In genomic region chr12:6821271-6821673, GRCh38 we compare ENCODE assay signal across 1 cellular context.
TF ChIP-seq lines count a peak whose summit lies in the region.

No MANE protein-coding gene starts in this region.

TF ChIP-seq in endothelial cell of umbilical vein, 7 proteins besides CTCF, POLR2A, EP300 and RAD21:
- no peak for TF ChIP-seq POLR2AphosphoS5 (IDR thresholded peaks at IDR 0.05; ENCODE audit: insufficient read depth, low read depth, low read length)
- no peak for TF ChIP-seq GATA2 (IDR thresholded peaks at IDR 0.05; ENCODE audit: insufficient read depth, insufficient read length, low read depth, low read length)
- no peak for TF ChIP-seq MAX (IDR thresholded peaks at IDR 0.05; ENCODE audit: insufficient read depth, insufficient read length)
- TF ChIP-seq JUN (IDR thresholded peaks at IDR 0.05; ENCODE audit: borderline replicate concordance, insufficient read depth, insufficient read length, low read depth) = no peak
- no peak for TF ChIP-seq FOS (IDR thresholded peaks at IDR 0.05; ENCODE audit: borderline replicate concordance, insufficient read depth, low read length)
- no peak for TF ChIP-seq EZH2 (IDR thresholded peaks at IDR 0.05; ENCODE audit: borderline replicate concordance, low read depth, low read length, severe bottlenecking)
- TF ChIP-seq MYC (IDR thresholded peaks at IDR 0.05; ENCODE audit: low read depth, low read length) = no peak
